8 cellular contexts compared by ENCODE assay signal in genomic region chr3:87298111-87298718, GRCh38. TPM values are rescaled to one million over a fixed set of nuclear protein-coding genes. Genes with fewer than 3 reads are reported as not detected.
DNase-seq lines count a peak whose midpoint lies in the region; ATAC-seq and TF ChIP-seq lines count a peak whose summit lies in the region.

No MANE protein-coding gene starts in this region.

- intact Hi-C loops in breast epithelium (cut with DNase I; ENCODE audit: low total_unique reads): no loop called here

- no peaks in the 10 kb centered on the region for H3K27me3 ChIP-seq in breast epithelium
- no peaks in the 10 kb centered on the region for H3K27me3 ChIP-seq in lung (ENCODE audit: control insufficient read depth, insufficient read depth)

- no peak overlapping the region for H3K4me3 ChIP-seq in breast epithelium
- no peak overlapping the region for H3K4me3 ChIP-seq in lung

- peak; percentile 31 for DNase-seq in DMS153 (lab: John Stamatoyannopoulos, UW)
- DNase-seq in NCI-H524 (lab: John Stamatoyannopoulos, UW): peak; percentile 8 to 38
- no peak for DNase-seq in breast epithelium (ENCODE audit: low spot score in 2 of 2)
- no peak for DNase-seq in lung (ENCODE audit: low spot score)
- DNase-seq in GM19238 (ENCODE audit: insufficient read length, low spot score): no peak

- no peaks in the 10 kb centered on the region for H3K36me3 ChIP-seq in breast epithelium
- H3K36me3 ChIP-seq in lung (ENCODE audit: control insufficient read depth in 2 of 2, insufficient read depth in 2 of 2, low read length in 2 of 2): no peaks in the 10 kb centered on the region

- ATAC-seq in GM18907 (IDR thresholded peaks at IDR 0.05; ENCODE audit: unreplicated experiment): peak; percentile 91
- peak; percentile 82 for ATAC-seq in HG03135 (IDR thresholded peaks at IDR 0.05; ENCODE audit: unreplicated experiment)
- peak; percentile 69 for ATAC-seq in lung (ENCODE audit: insufficient read depth, low FRiP score)
- no peak for ATAC-seq in GM21737 (IDR thresholded peaks at IDR 0.05; ENCODE audit: unreplicated experiment)

- TF ChIP-seq CTCF in breast epithelium (IDR thresholded peaks at IDR 0.05): peak; percentile 34 to 72 (median 65)
- peak; percentile 22 for TF ChIP-seq CTCF in lung (IDR thresholded peaks at IDR 0.05; ENCODE audit: control extremely low read depth, extremely low read depth)

- no peak for TF ChIP-seq POLR2A in breast epithelium (IDR thresholded peaks at IDR 0.05)

- H3K4me1 ChIP-seq in breast epithelium: no peaks in the 10 kb centered on the region
- no peaks in the 10 kb centered on the region for H3K4me1 ChIP-seq in lung (ENCODE audit: control insufficient read depth in 2 of 2, insufficient read depth in 2 of 2, low read length in 2 of 2)

- no peaks in the 10 kb centered on the region for H3K9me3 ChIP-seq in breast epithelium
- H3K9me3 ChIP-seq in lung (ENCODE audit: control insufficient read depth in 2 of 2, insufficient read depth in 1 of 2, low read length in 1 of 2): no peaks in the 10 kb centered on the region

- no peak overlapping the region for H3K27ac ChIP-seq in breast epithelium
- H3K27ac ChIP-seq in lung (ENCODE audit: low read depth in 1 of 2, low read length in 1 of 2): no peak overlapping the region

- WGBS in lung, 2 donors: 15 to 23% methylated on average over 3 of the region's 3 CpGs

RNA-seq across cellular contexts. Expression of gene POU1F1, which starts 21.8 kb away (rescaled TPM):
- total RNA-seq in breast epithelium (not detected), lung (not detected)
- not detected for polyA plus RNA-seq in lung

Comparison
In these comparisons a context has a peak if more than half of its experiments do, and no peak if none do; other contexts are left out.
1. DNase-seq: peak in DMS153 (single experiment) and NCI-H524 (2 of 2); none in breast epithelium (0 of 2), lung (single experiment) and GM19238 (single experiment).